ENCODE assay signal across 18 cellular contexts in genomic region chr3:115281697-115282685, GRCh38.
"Had no signal": no experiment of that assay in that cellular context is flagged by ENCODE, and none has a peak within 500 bp of the region (broad histone marks: within the 10 kb centered on the region; RNA-seq: fewer than 3 reads in every experiment).

No MANE protein-coding gene starts in this region.

- H3K36me3 Mint-ChIP-seq: mesothelial cell of epicardium had no signal

- H3K4me3 Mint-ChIP-seq: effector memory CD8-positive, alpha-beta T cell; mesothelial cell of epicardium; T-helper 1 cell treated with Interleukin-12 subunit alpha and Interleukin-12 subunit beta and Interleukin-4 antibody, amounts not matched to agents 30 μg/mL and 1 μg/mL, for 36 hours had no signal

- H3K27ac Mint-ChIP-seq: effector memory CD8-positive, alpha-beta T cell; mesothelial cell of epicardium; T-helper 1 cell treated with Interleukin-12 subunit alpha and Interleukin-12 subunit beta and Interleukin-4 antibody, amounts not matched to agents 30 μg/mL and 1 μg/mL, for 36 hours had no signal

- H3K36me3 ChIP-seq: cardiac muscle cell, left lung, transverse colon, uterus had no signal

- H3K4me1 ChIP-seq: left lung, transverse colon, uterus had no signal

- H3K27ac ChIP-seq: cardiac muscle cell, left lung, transverse colon, uterus, VCaP had no signal

- ATAC-seq: effector memory CD8-positive, alpha-beta T cell; left lung; stimulated activated naive CD8-positive, alpha-beta T cell treated with anti-CD3 and anti-CD28 coated beads, Interleukin-15, Interleukin-2, amounts not matched to agents 100 U/mL and 50 U/mL, for 24 hours had no signal

- H3K4me3 ChIP-seq: cardiac muscle cell, left lung, transverse colon, uterus had no signal

- DNase-seq: activated CD4-positive, alpha-beta T cell treated with anti-CD3 and anti-CD28 coated beads for 1 hour; activated CD8-positive, alpha-beta memory T cell treated with anti-CD3 and anti-CD28 coated beads for 24 hours; activated CD8-positive, alpha-beta memory T cell treated with anti-CD3 and anti-CD28 coated beads, Interleukin-2, amount 50 U/mL, for 48 hours; activated effector memory CD4-positive, alpha-beta T cell treated with Interleukin-2 at 50 U/mL for 16 hours; activated naive CD4-positive, alpha-beta T cell treated with anti-CD3 and anti-CD28 coated beads, Interleukin-2, amount 50 U/mL, for 16 hours; activated T-cell treated with anti-CD3 and anti-CD28 coated beads, Interleukin-2, amount 50 U/mL, for 48 hours; effector memory CD8-positive, alpha-beta T cell; head of caudate nucleus; kidney; left lung; stimulated activated CD4-positive, alpha-beta T cell treated with anti-CD3 and anti-CD28 coated beads, Interleukin-2, amount 100 ng/mL, for 24 hours; stimulated activated naive CD8-positive, alpha-beta T cell treated with anti-CD3 and anti-CD28 coated beads, Interleukin-15, Interleukin-2, amounts not matched to agents 100 U/mL and 50 U/mL, for 24 hours; transverse colon; uterus had no signal

- H3K9me3 ChIP-seq: left lung, transverse colon, uterus had no signal

- H3K27me3 ChIP-seq: cardiac muscle cell, left lung, transverse colon, uterus had no signal

- H3K9me3 Mint-ChIP-seq: effector memory CD8-positive, alpha-beta T cell; T-helper 1 cell treated with Interleukin-12 subunit alpha and Interleukin-12 subunit beta and Interleukin-4 antibody, amounts not matched to agents 30 μg/mL and 1 μg/mL, for 36 hours had no signal
